Comparison of ENCODE assay signal across 24 cellular contexts in genomic region chr16:79402356-79402755, GRCh38.
DNase-seq lines count a peak whose midpoint lies in the region; ATAC-seq, FAIRE-seq and TF ChIP-seq lines count a peak whose summit lies in the region.
"Had no signal": no experiment of that assay in that cellular context is flagged by ENCODE, and none has a peak within 500 bp of the region (broad histone marks: within the 10 kb centered on the region; RNA-seq: fewer than 3 reads in every experiment).

No MANE protein-coding gene starts in this region.

- ATAC-seq in left lung (peak; percentile 81), HG02763 (IDR thresholded peaks at IDR 0.05; ENCODE audit: unreplicated experiment) (no peak)
- ATAC-seq: left cardiac atrium, PC-3, T-helper 17 cell had no signal

- DNase-seq in H4 (ENCODE audit: low spot score) (peak; percentile 14), mammary epithelial cell (no peak), left lung (peak in 1 of 2 donors; percentile 41), small intestine (peak; percentile 96), GM12891 (ENCODE audit: insufficient read length, low spot score) (no peak), HPDE6-E6E7 (ENCODE audit: extremely low spot score) (no peak), NCI-H82 (lab: John Stamatoyannopoulos, UW) (no peak)
- DNase-seq: ACHN; activated CD4-positive, alpha-beta T cell treated with anti-CD3 and anti-CD28 coated beads, Interleukin-2, amount 50 U/mL, for 48 hours; amniotic stem cell; C1 segment of cervical spinal cord; foreskin fibroblast; KBM-7; left cardiac atrium; MV-4-11; NCI-H187; PC-3; SJCRH30; stimulated activated CD4-positive, alpha-beta T cell treated with anti-CD3 and anti-CD28 coated beads, Interleukin-15, amount 100 ng/mL, for 24 hours; T-helper 17 cell had no signal

- no peaks in the 10 kb centered on the region for H4K20me1 ChIP-seq in mammary epithelial cell (ENCODE audit: insufficient read depth, low read length)

- no peak overlapping the region for H3K9ac ChIP-seq in mammary epithelial cell (ENCODE audit: insufficient read depth, low read length)

- in situ Hi-C loops in mammary epithelial cell (cut with MboI; ENCODE audit: low sequenced_read_pairs in 2 of 2), result no loop called here

- no peak for TF ChIP-seq CTCF in mammary epithelial cell (conservative IDR thresholded peaks at IDR 0.05 in 1 of 2, IDR thresholded peaks at IDR 0.05 in 1 of 2; ENCODE audit: extremely low read depth in 1 of 2, insufficient read depth in 1 of 2, low read depth in 1 of 2, low read length in 2 of 2)
- no peak for TF ChIP-seq CTCF in left lung (IDR thresholded peaks at IDR 0.05)

- no TSS peak for BruUV-seq in mammary epithelial cell (replicated peaks; lab: Mats Ljungman, UMichigan)

- no peaks in the 10 kb centered on the region for H3K79me2 ChIP-seq in mammary epithelial cell (ENCODE audit: insufficient read depth, low read length)

- H3K27ac ChIP-seq in mammary epithelial cell (ENCODE audit: insufficient read depth, low read depth, low read length) (no peak overlapping the region), left lung (no peak overlapping the region), small intestine (ENCODE audit: low read depth in 1 of 2, low read length in 1 of 2) (peak overlapping the region; percentile 87 to 97)
- H3K27ac ChIP-seq: SJCRH30 had no signal

- CTCF ChIA-PET in mammary epithelial cell (lab: Charles Lee; ENCODE audit: low non-redundant PET), result no interaction called here

- H3K4me3 ChIP-seq in mammary epithelial cell (replicated peaks in 1 of 3; ENCODE audit: insufficient read depth in 1 of 3, low read depth in 2 of 3, low read length in 3 of 3) (no peak overlapping the region), left lung (no peak overlapping the region), small intestine (ENCODE audit: low read depth in 1 of 2, low read length in 2 of 2) (no peak overlapping the region)
- H3K4me3 ChIP-seq: SJCRH30 had no signal

- no peak overlapping the region for H3K4me2 ChIP-seq in mammary epithelial cell (ENCODE audit: insufficient read depth, low read depth, low read length)

- no peaks in the 10 kb centered on the region for H3K27me3 ChIP-seq in mammary epithelial cell (ENCODE audit: insufficient read depth, low read length)
- H3K27me3 ChIP-seq in left lung, result no peaks in the 10 kb centered on the region
- peaks cover 0 to 2% of the 10 kb centered on the region in 2 donors for H3K27me3 ChIP-seq in small intestine (ENCODE audit: control insufficient read depth in 2 of 2, insufficient read depth in 2 of 2, low read length in 2 of 2)
- H3K27me3 ChIP-seq: SJCRH30 had no signal

- dilution Hi-C loops in mammary epithelial cell (cut with HindIII; ENCODE audit: low sequenced_read_pairs), result no loop called here

- TF ChIP-seq POLR2A in GM12891 (IDR thresholded peaks at IDR 0.05; ENCODE audit: low read depth, low read length), result no peak

- H2AFZ ChIP-seq in mammary epithelial cell (ENCODE audit: low read depth, low read length), result peak overlapping the region; percentile 53

- FAIRE-seq in small intestine (lab: Jason Lieb, UNC), result no peak
- no peak for FAIRE-seq in GM12891 (lab: Jason Lieb, UNC)
- FAIRE-seq: bronchial epithelial cell, D721Med, G401.6 had no signal

- intact Hi-C loops in mammary epithelial cell (cut with micrococcal nuclease), result no loop called here
- intact Hi-C loops in left lung (cut with DNase I), result no loop called here

- WGBS in mammary epithelial cell (ENCODE audit: low coverage, missing lambda C conversion rate), result 6% methylated on average over 5 of the region's 5 CpGs
- WGBS in small intestine, 3 donors, result 25 to 66% (median 26%) methylated on average over 5 of the region's 5 CpGs

- no peaks in the 10 kb centered on the region for H3K9me3 ChIP-seq in mammary epithelial cell (replicated peaks; ENCODE audit: insufficient read depth, low read length)
- H3K9me3 ChIP-seq in left lung, result peaks cover 0 to 5% of the 10 kb centered on the region in 2 donors
- no peaks in the 10 kb centered on the region for H3K9me3 ChIP-seq in small intestine (ENCODE audit: control insufficient read depth, low read depth)
- H3K9me3 ChIP-seq: SJCRH30 had no signal

- H3K36me3 ChIP-seq in mammary epithelial cell (ENCODE audit: insufficient read depth, low read length), result no peaks in the 10 kb centered on the region
- no peaks in the 10 kb centered on the region for H3K36me3 ChIP-seq in left lung
- H3K36me3 ChIP-seq in small intestine (ENCODE audit: control insufficient read depth in 2 of 2, insufficient read depth in 2 of 2, low read length in 2 of 2), result no peaks in the 10 kb centered on the region
- H3K36me3 ChIP-seq: SJCRH30 had no signal

- H3K4me1 ChIP-seq in mammary epithelial cell (ENCODE audit: insufficient read depth, low read length) (peaks cover 5% of the 10 kb centered on the region), left lung (no peaks in the 10 kb centered on the region), small intestine (ENCODE audit: control insufficient read depth in 2 of 2, insufficient read depth in 1 of 2, low read depth in 1 of 2, low read length in 1 of 2) (peaks cover 2 to 6% of the 10 kb centered on the region in 2 donors)
- H3K4me1 ChIP-seq: SJCRH30 had no signal

TF ChIP-seq in GM12891, 5 proteins besides CTCF, POLR2A, EP300 and RAD21:
- no peak for TF ChIP-seq POU2F2 (IDR thresholded peaks at IDR 0.05; ENCODE audit: low read depth, low read length)
- TF ChIP-seq PAX5 (IDR thresholded peaks at IDR 0.05; ENCODE audit: insufficient read depth, low read length, severe bottlenecking), result no peak
- no peak for TF ChIP-seq POLR2AphosphoS5 (IDR thresholded peaks at IDR 0.05; ENCODE audit: low read depth, low read length)
- no peak for TF ChIP-seq SPI1 (IDR thresholded peaks at IDR 0.05; ENCODE audit: low read depth, low read length)
- no peak for TF ChIP-seq TAF1 (IDR thresholded peaks at IDR 0.05; ENCODE audit: low read depth, low read length)

Comparison
In these comparisons a context has a peak if more than half of its experiments do, and no peak if none do; other contexts are left out.
1. DNase-seq: peak in H4 (single experiment) and small intestine (single experiment); none in mammary epithelial cell (single experiment), GM12891 (single experiment), HPDE6-E6E7 (single experiment) and NCI-H82 (single experiment).
2. H3K27ac ChIP-seq: peak in small intestine (2 of 2); none in mammary epithelial cell (single experiment) and left lung (0 of 2).